ENCODE assay signal across 18 cellular contexts in the genomic region with DNA sequence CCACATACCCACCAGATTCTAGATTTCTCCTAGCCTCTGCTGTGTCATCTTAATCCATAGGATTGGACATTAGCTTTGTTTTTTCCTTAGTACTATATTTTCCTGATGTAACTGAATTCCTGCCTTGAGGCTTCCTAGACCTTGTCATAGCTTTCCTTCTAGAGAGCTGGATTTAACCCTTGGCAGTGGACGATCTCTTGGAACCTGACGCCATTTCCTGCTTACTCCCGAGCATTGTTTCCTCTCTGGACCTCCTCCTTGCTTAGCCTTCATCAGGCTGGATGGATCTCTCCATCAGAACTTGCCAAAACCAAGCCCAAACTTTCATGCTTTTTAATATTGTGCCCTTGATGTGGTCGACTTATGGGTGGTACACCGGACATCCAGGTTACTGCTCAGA. TPM values are rescaled to one million over a fixed set of nuclear protein-coding genes. Genes with fewer than 3 reads are reported as not detected.
DNase-seq lines count a peak whose midpoint lies in the region; ATAC-seq, FAIRE-seq and TF ChIP-seq lines count a peak whose summit lies in the region.
"Had no signal": no experiment of that assay in that cellular context is flagged by ENCODE, and none has a peak within 500 bp of the region (broad histone marks: within the 10 kb centered on the region; RNA-seq: fewer than 3 reads in every experiment).

No MANE protein-coding gene starts in this region.

- no peaks in the 10 kb centered on the region for H3K9me3 Mint-ChIP-seq in activated T-cell treated with anti-CD3 and anti-CD28 coated beads, Interleukin-2, amount 50 U/mL, for 72 hours
- H3K9me3 Mint-ChIP-seq in Caco-2 (ENCODE audit: unreplicated experiment) (no peaks in the 10 kb centered on the region), mesothelial cell of epicardium (no peaks in the 10 kb centered on the region)
- no peaks in the 10 kb centered on the region for H3K9me3 Mint-ChIP-seq in activated T-helper 2 cell treated with anti-CD3 and anti-CD28 coated beads, Interferon-gamma antibody, Interleukin-2, Interleukin-4, amounts not matched to agents 10 μg/mL and 5 μg/mL and 100 μg/mL, durations not matched to agents 14 hours and 24 hours and 36 hours
- H3K9me3 Mint-ChIP-seq: IgD-negative memory B cell; nephron; stimulated activated naive B cell treated with anti-CD40 and anti-IgM and Interleukin-4, amounts not matched to agents 10 μg/mL and 1 μg/mL and 100 μg/mL, for 72 hours had no signal

- H3K36me3 ChIP-seq in Caco-2 (ENCODE audit: control insufficient read depth, insufficient read depth, low read length) (no peaks in the 10 kb centered on the region), lower lobe of right lung (no peaks in the 10 kb centered on the region)
- H3K36me3 ChIP-seq: gastrocnemius medialis, thyroid gland had no signal

- TF ChIP-seq CTCF in Caco-2 (IDR thresholded peaks at IDR 0.05; ENCODE audit: insufficient read depth in 1 of 2, low read depth in 1 of 2, low read length in 1 of 2, severe bottlenecking in 1 of 2, unreplicated experiment in 1 of 2) (no peak), lower lobe of right lung (IDR thresholded peaks at IDR 0.05) (no peak), mesothelial cell of epicardium (IDR thresholded peaks at IDR 0.05; ENCODE audit: unreplicated experiment) (no peak)

- intact Hi-C loops in Caco-2 (cut with micrococcal nuclease; ENCODE audit: unreplicated experiment) (loop anchor here (5.0 kb wide), 1 partner anchor 86 kb away; no protein-coding TSS in a partner anchor), lower lobe of right lung (cut with DNase I) (loop anchor here (5.0 kb wide), 1 partner anchor 266 kb away; no protein-coding TSS in a partner anchor)
- intact Hi-C loops in activated T-helper 2 cell treated with anti-CD3 and anti-CD28 coated beads, Interferon-gamma antibody, Interleukin-2, Interleukin-4, amounts not matched to agents 10 μg/mL and 5 μg/mL and 100 μg/mL, durations not matched to agents 14 hours and 24 hours and 36 hours (cut with micrococcal nuclease): loop anchor here (1.0 to 5.0 kb wide), 4 partner anchors 18 to 509 kb away; a partner anchor contains a TSS

- H3K4me1 ChIP-seq in Caco-2 (peaks cover 37% of the 10 kb centered on the region), lower lobe of right lung (peaks cover 27% of the 10 kb centered on the region)
- H3K4me1 ChIP-seq: gastrocnemius medialis, thyroid gland had no signal

- H3K4me3 Mint-ChIP-seq in activated T-cell treated with anti-CD3 and anti-CD28 coated beads, Interleukin-2, amount 50 U/mL, for 72 hours: peak overlapping the region; percentile 25 to 68
- H3K4me3 Mint-ChIP-seq in Caco-2 (ENCODE audit: unreplicated experiment): no peak overlapping the region
- H3K4me3 Mint-ChIP-seq in activated T-helper 2 cell treated with anti-CD3 and anti-CD28 coated beads, Interferon-gamma antibody, Interleukin-2, Interleukin-4, amounts not matched to agents 10 μg/mL and 5 μg/mL and 100 μg/mL, durations not matched to agents 14 hours and 24 hours and 36 hours (ENCODE audit: low read depth): no peak overlapping the region
- H3K4me3 Mint-ChIP-seq in mesothelial cell of epicardium: no peak overlapping the region
- H3K4me3 Mint-ChIP-seq: IgD-negative memory B cell; nephron; stimulated activated naive B cell treated with anti-CD40 and anti-IgM and Interleukin-4, amounts not matched to agents 10 μg/mL and 1 μg/mL and 100 μg/mL, for 72 hours had no signal

- H3K27ac ChIP-seq in lower lobe of right lung: peak overlapping the region; percentile 73
- H3K27ac ChIP-seq: gastrocnemius medialis, thyroid gland had no signal

- H3K4me3 ChIP-seq in Caco-2 (ENCODE audit: low read depth, low read length) (no peak overlapping the region), lower lobe of right lung (no peak overlapping the region)
- H3K4me3 ChIP-seq: gastrocnemius medialis, thyroid gland had no signal

- no peak for FAIRE-seq in frontal cortex (lab: Jason Lieb, UNC)
- FAIRE-seq: GM12891 had no signal

- H3K27ac Mint-ChIP-seq in activated T-cell treated with anti-CD3 and anti-CD28 coated beads, Interleukin-2, amount 50 U/mL, for 72 hours: peak overlapping the region; percentile 97
- H3K27ac Mint-ChIP-seq in Caco-2 (ENCODE audit: unreplicated experiment) (peak overlapping the region; percentile 17), mesothelial cell of epicardium (no peak overlapping the region)
- H3K27ac Mint-ChIP-seq in activated T-helper 2 cell treated with anti-CD3 and anti-CD28 coated beads, Interferon-gamma antibody, Interleukin-2, Interleukin-4, amounts not matched to agents 10 μg/mL and 5 μg/mL and 100 μg/mL, durations not matched to agents 14 hours and 24 hours and 36 hours: peak overlapping the region; percentile 77
- H3K27ac Mint-ChIP-seq: IgD-negative memory B cell; stimulated activated naive B cell treated with anti-CD40 and anti-IgM and Interleukin-4, amounts not matched to agents 10 μg/mL and 1 μg/mL and 100 μg/mL, for 72 hours had no signal

- CTCF ChIA-PET in Caco-2 (lab: Charles Lee): no interaction called here

- no TSS peak for BruUV-seq in Caco-2 (replicated peaks; lab: Mats Ljungman, UMichigan)

- no peak for DNase-seq in activated T-cell treated with anti-CD3 and anti-CD28 coated beads, Interleukin-2, amount 50 U/mL, for 72 hours
- no peak for DNase-seq in activated T-cell treated with anti-CD3 and anti-CD28 coated beads, Interleukin-2, amount 50 U/mL, for 48 hours
- DNase-seq in Caco-2 (no peak), lower lobe of right lung (no peak), NCI-H2196 treated with DMSO at 0.1 percent for 48 hours (lab: John Stamatoyannopoulos, UW; ENCODE audit: unreplicated experiment) (no peak), frontal cortex (ENCODE audit: low spot score in 2 of 2) (no peak), mesothelial cell of epicardium (ENCODE audit: low spot score in 2 of 2, unreplicated experiment in 2 of 2) (no peak)
- DNase-seq in activated T-helper 2 cell treated with anti-CD3 and anti-CD28 coated beads, Interferon-gamma antibody, Interleukin-2, Interleukin-4, amounts not matched to agents 10 μg/mL and 5 μg/mL and 100 μg/mL, durations not matched to agents 14 hours and 24 hours and 36 hours (ENCODE audit: low spot score): no peak
- DNase-seq: aorta; caudate nucleus; gastrocnemius medialis; mesenchymal stem cell; stimulated activated naive B cell treated with anti-CD40 and anti-IgM and Interleukin-4, amounts not matched to agents 10 μg/mL and 1 μg/mL and 100 μg/mL, for 72 hours; thyroid gland had no signal

- POLR2A ChIA-PET in Caco-2 (lab: Charles Lee): no interaction called here

- H3K4me1 Mint-ChIP-seq in activated T-cell treated with anti-CD3 and anti-CD28 coated beads, Interleukin-2, amount 50 U/mL, for 72 hours (ENCODE audit: low read depth): peaks cover 44% of the 10 kb centered on the region
- H3K4me1 Mint-ChIP-seq in Caco-2 (ENCODE audit: low read depth, unreplicated experiment) (peaks cover 51% of the 10 kb centered on the region), mesothelial cell of epicardium (peaks cover 11% of the 10 kb centered on the region)
- H3K4me1 Mint-ChIP-seq in activated T-helper 2 cell treated with anti-CD3 and anti-CD28 coated beads, Interferon-gamma antibody, Interleukin-2, Interleukin-4, amounts not matched to agents 10 μg/mL and 5 μg/mL and 100 μg/mL, durations not matched to agents 14 hours and 24 hours and 36 hours (ENCODE audit: low read depth): peaks cover 41% of the 10 kb centered on the region

- peak in 1 of 2 donors; percentile 11 for ATAC-seq in activated T-cell treated with anti-CD3 and anti-CD28 coated beads, Interleukin-2, amount 50 U/mL, for 72 hours (replicated peaks in 1 of 2)
- ATAC-seq in lower lobe of right lung: no peak
- ATAC-seq: gastrocnemius medialis; stimulated activated naive B cell treated with anti-CD40 and anti-IgM and Interleukin-4, amounts not matched to agents 10 μg/mL and 1 μg/mL and 100 μg/mL, for 72 hours had no signal

- H3K36me3 Mint-ChIP-seq in activated T-cell treated with anti-CD3 and anti-CD28 coated beads, Interleukin-2, amount 50 U/mL, for 72 hours (ENCODE audit: insufficient read depth in 2 of 2): no peaks in the 10 kb centered on the region
- H3K36me3 Mint-ChIP-seq in Caco-2 (ENCODE audit: insufficient read depth, unreplicated experiment): no peaks in the 10 kb centered on the region
- no peaks in the 10 kb centered on the region for H3K36me3 Mint-ChIP-seq in activated T-helper 2 cell treated with anti-CD3 and anti-CD28 coated beads, Interferon-gamma antibody, Interleukin-2, Interleukin-4, amounts not matched to agents 10 μg/mL and 5 μg/mL and 100 μg/mL, durations not matched to agents 14 hours and 24 hours and 36 hours (ENCODE audit: low read depth)
- H3K36me3 Mint-ChIP-seq in mesothelial cell of epicardium: no peaks in the 10 kb centered on the region
- H3K36me3 Mint-ChIP-seq: IgD-negative memory B cell; stimulated activated naive B cell treated with anti-CD40 and anti-IgM and Interleukin-4, amounts not matched to agents 10 μg/mL and 1 μg/mL and 100 μg/mL, for 72 hours had no signal

- H3K27me3 Mint-ChIP-seq in activated T-cell treated with anti-CD3 and anti-CD28 coated beads, Interleukin-2, amount 50 U/mL, for 72 hours (ENCODE audit: low read depth): no peaks in the 10 kb centered on the region
- no peaks in the 10 kb centered on the region for H3K27me3 Mint-ChIP-seq in Caco-2 (ENCODE audit: insufficient read depth, unreplicated experiment)
- H3K27me3 Mint-ChIP-seq in activated T-helper 2 cell treated with anti-CD3 and anti-CD28 coated beads, Interferon-gamma antibody, Interleukin-2, Interleukin-4, amounts not matched to agents 10 μg/mL and 5 μg/mL and 100 μg/mL, durations not matched to agents 14 hours and 24 hours and 36 hours (ENCODE audit: low read depth): no peaks in the 10 kb centered on the region
- no peaks in the 10 kb centered on the region for H3K27me3 Mint-ChIP-seq in mesothelial cell of epicardium (ENCODE audit: low read depth)

- H3K27me3 ChIP-seq in Caco-2 (replicated peaks; ENCODE audit: control insufficient read depth, insufficient read depth, low read length): no peaks in the 10 kb centered on the region
- H3K27me3 ChIP-seq in lower lobe of right lung (ENCODE audit: low read depth): no peaks in the 10 kb centered on the region
- H3K27me3 ChIP-seq: gastrocnemius medialis, thyroid gland had no signal

- H3K9me3 ChIP-seq in Caco-2 (no peaks in the 10 kb centered on the region), lower lobe of right lung (no peaks in the 10 kb centered on the region)
- H3K9me3 ChIP-seq: gastrocnemius medialis, thyroid gland had no signal

RNA-seq across cellular contexts. Expression of a gene that starts 1.5 kb away (rescaled TPM):
- total RNA-seq in activated T-cell treated with anti-CD3 and anti-CD28 coated beads, Interleukin-2, amount 50 U/mL, for 72 hours: not detected
- total RNA-seq in Caco-2 (2022) (not detected in 2 replicates), lower lobe of right lung (3.0 TPM), frontal cortex (not detected), mesothelial cell of epicardium (not detected in 3 replicates)
- not detected in 2 replicates for total RNA-seq in activated T-helper 2 cell treated with anti-CD3 and anti-CD28 coated beads, Interferon-gamma antibody, Interleukin-2, Interleukin-4, amounts not matched to agents 10 μg/mL and 5 μg/mL and 100 μg/mL, durations not matched to agents 14 hours and 24 hours and 36 hours
- total RNA-seq: aorta, gastrocnemius medialis, H4, thyroid gland had no signal

RNA-seq across cellular contexts. Expression of a gene that starts 16.0 kb away (rescaled TPM):
- 10 to 100 TPM; 79.1 to 80.1 TPM for total RNA-seq in activated T-cell treated with anti-CD3 and anti-CD28 coated beads, Interleukin-2, amount 50 U/mL, for 72 hours
- 123 and 135 TPM in 2 replicates for total RNA-seq in Caco-2 (2022)
- total RNA-seq in activated T-helper 2 cell treated with anti-CD3 and anti-CD28 coated beads, Interferon-gamma antibody, Interleukin-2, Interleukin-4, amounts not matched to agents 10 μg/mL and 5 μg/mL and 100 μg/mL, durations not matched to agents 14 hours and 24 hours and 36 hours: 160 and 169 TPM in 2 replicates
- total RNA-seq in lower lobe of right lung: 191 TPM
- 123 TPM for total RNA-seq in frontal cortex
- 72.9 to 75.7 TPM (median 73.9 TPM) in 3 replicates for total RNA-seq in mesothelial cell of epicardium

Comparison
In these comparisons a context has a peak if more than half of its experiments do, and no peak if none do; other contexts are left out.
1. H3K4me3 Mint-ChIP-seq: peak in activated T-cell treated with anti-CD3 and anti-CD28 coated beads, Interleukin-2, amount 50 U/mL, for 72 hours (2 of 2); none in Caco-2 (single experiment), activated T-helper 2 cell treated with anti-CD3 and anti-CD28 coated beads, Interferon-gamma antibody, Interleukin-2, Interleukin-4, amounts not matched to agents 10 μg/mL and 5 μg/mL and 100 μg/mL, durations not matched to agents 14 hours and 24 hours and 36 hours (single experiment) and mesothelial cell of epicardium (single experiment).